9 cellular contexts compared by ENCODE assay signal in genomic region chr6:135323202-135323668, GRCh38.
A peak's percentile ranks its signal among the peaks of the same experiment; 100 is the strongest.
DNase-seq lines count a peak whose midpoint lies in the region; ATAC-seq and FAIRE-seq lines count a peak whose summit lies in the region.
"Had no signal": no experiment of that assay in that cellular context is flagged by ENCODE, and none has a peak within 500 bp of the region (broad histone marks: within the 10 kb centered on the region; RNA-seq: fewer than 3 reads in every experiment).

No MANE protein-coding gene starts in this region.

- intact Hi-C loops in naive thymus-derived CD4-positive, alpha-beta T cell (cut with micrococcal nuclease), result no loop called here

- no peak overlapping the region for H3K4me3 Mint-ChIP-seq in naive thymus-derived CD4-positive, alpha-beta T cell

- no peaks in the 10 kb centered on the region for H3K4me1 ChIP-seq in naive thymus-derived CD4-positive, alpha-beta T cell (ENCODE audit: control insufficient read depth in 2 of 2, insufficient read depth in 2 of 2, low read length in 2 of 2)
- no peaks in the 10 kb centered on the region for H3K4me1 ChIP-seq in small intestine (ENCODE audit: control insufficient read depth in 2 of 2, insufficient read depth in 1 of 2, low read depth in 1 of 2, low read length in 1 of 2)

- H3K27ac Mint-ChIP-seq in naive thymus-derived CD4-positive, alpha-beta T cell, result peak overlapping the region in 1 of 9 donors; percentile 7

- peaks cover 0 to 11% (median 4%) of the 10 kb centered on the region in 5 donors for H3K36me3 Mint-ChIP-seq in naive thymus-derived CD4-positive, alpha-beta T cell

- H3K4me1 Mint-ChIP-seq in naive thymus-derived CD4-positive, alpha-beta T cell, result peaks cover 0 to 20% (median 5%) of the 10 kb centered on the region in 7 donors

- CTCF ChIA-PET in naive thymus-derived CD4-positive, alpha-beta T cell (lab: Charles Lee), result interaction anchor here (0.5 kb wide), 1 partner anchor 410 kb away, joined by 5 read pairs; no protein-coding TSS in a partner anchor

- H3K27ac ChIP-seq in naive thymus-derived CD4-positive, alpha-beta T cell (ENCODE audit: low read depth, low read length), result no peak overlapping the region
- no peak overlapping the region for H3K27ac ChIP-seq in small intestine (ENCODE audit: low read depth in 1 of 2, low read length in 1 of 2)

- H3K9me3 Mint-ChIP-seq in naive thymus-derived CD4-positive, alpha-beta T cell, result peaks cover 0 to 2% (median 0%) of the 10 kb centered on the region in 11 donors

- no peak overlapping the region for H3K4me3 ChIP-seq in naive thymus-derived CD4-positive, alpha-beta T cell (ENCODE audit: low read length)
- H3K4me3 ChIP-seq in small intestine (ENCODE audit: low read depth in 1 of 2, low read length in 2 of 2), result no peak overlapping the region

- DNase-seq in NOMO-1 treated with DMSO at 0.1 percent for 48 hours (lab: John Stamatoyannopoulos, UW; ENCODE audit: unreplicated experiment) (peak; percentile 90), HCEC 1CT (no peak), SK-N-DZ (ENCODE audit: low spot score) (no peak), small intestine (no peak)
- DNase-seq in naive thymus-derived CD4-positive, alpha-beta T cell, result no peak
- no peak for DNase-seq in effector CD8-positive, alpha-beta T cell (lab: John Stamatoyannopoulos, UW)

- no peaks in the 10 kb centered on the region for H3K36me3 ChIP-seq in naive thymus-derived CD4-positive, alpha-beta T cell (ENCODE audit: control insufficient read depth in 2 of 3, insufficient read depth in 3 of 3, low read length in 3 of 3)
- no peaks in the 10 kb centered on the region for H3K36me3 ChIP-seq in small intestine (ENCODE audit: control insufficient read depth in 2 of 2, insufficient read depth in 2 of 2, low read length in 2 of 2)

- WGBS in small intestine, 3 donors, result 71 to 93% (median 78%) methylated on average over 6 of the region's 6 CpGs

- H3K27me3 Mint-ChIP-seq in naive thymus-derived CD4-positive, alpha-beta T cell, result no peaks in the 10 kb centered on the region

- H3K27me3 ChIP-seq in naive thymus-derived CD4-positive, alpha-beta T cell (ENCODE audit: control insufficient read depth in 2 of 2, insufficient read depth in 2 of 2, low read length in 2 of 2), result no peaks in the 10 kb centered on the region
- no peaks in the 10 kb centered on the region for H3K27me3 ChIP-seq in small intestine (ENCODE audit: control insufficient read depth in 2 of 2, insufficient read depth in 2 of 2, low read length in 2 of 2)

- FAIRE-seq in small intestine (lab: Jason Lieb, UNC), result no peak
- FAIRE-seq: islet of Langerhans had no signal

- ATAC-seq in GM19035 (IDR thresholded peaks at IDR 0.05; ENCODE audit: unreplicated experiment), result peak; percentile 93
- peak; percentile 96 for ATAC-seq in HG02885 (IDR thresholded peaks at IDR 0.05; ENCODE audit: poor library complexity, unreplicated experiment)
- peak; percentile 83 for ATAC-seq in naive thymus-derived CD4-positive, alpha-beta T cell

- POLR2A ChIA-PET in naive thymus-derived CD4-positive, alpha-beta T cell (lab: Charles Lee), result no interaction called here

- no peaks in the 10 kb centered on the region for H3K9me3 ChIP-seq in naive thymus-derived CD4-positive, alpha-beta T cell (ENCODE audit: control insufficient read depth in 2 of 3, low read length in 3 of 3)
- no peaks in the 10 kb centered on the region for H3K9me3 ChIP-seq in small intestine (ENCODE audit: control insufficient read depth, low read depth)
